In the genomic region with DNA sequence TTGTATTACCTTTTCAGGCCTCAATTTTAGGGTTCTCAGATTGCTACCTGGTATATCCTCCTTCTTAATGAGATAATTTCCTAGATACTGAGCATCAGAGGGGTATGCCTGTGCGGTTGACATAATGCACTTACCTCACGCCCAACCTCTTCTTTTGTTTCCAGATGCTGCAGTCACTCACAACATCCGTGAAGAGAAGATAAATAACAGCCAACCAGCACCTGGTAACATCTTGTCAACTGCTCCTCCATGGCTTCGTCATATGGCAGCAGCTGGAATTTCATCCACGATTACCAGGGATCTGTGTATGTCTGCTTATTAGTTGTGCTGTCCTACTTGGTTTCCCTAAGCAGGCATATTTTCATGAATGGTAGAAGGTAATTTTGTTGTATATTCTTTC, we compare ENCODE assay signal across 28 cellular contexts. TPM values are rescaled to one million over a fixed set of nuclear protein-coding genes. Genes with fewer than 3 reads are reported as not detected.
"Had no signal": no experiment of that assay in that cellular context is flagged by ENCODE, and none has a peak within 500 bp of the region (broad histone marks: within the 10 kb centered on the region; RNA-seq: fewer than 3 reads in every experiment).

No MANE protein-coding gene starts in this region.

- H3K27ac ChIP-seq: stomach, suprapubic skin, testis, thoracic aorta, thyroid gland, tibial artery, tibial nerve, transverse colon, upper lobe of left lung, upper lobe of right lung, uterus, vagina had no signal

- H3K36me3 ChIP-seq: stomach, suprapubic skin, thoracic aorta, thyroid gland, tibial artery, tibial nerve, transverse colon, upper lobe of left lung, upper lobe of right lung, uterus, vagina had no signal

- H3K27me3 ChIP-seq: stomach, suprapubic skin, testis, thyroid gland, tibial artery, transverse colon, upper lobe of left lung, upper lobe of right lung, uterus, vagina had no signal

- DNase-seq: stimulated activated CD4-positive, alpha-beta T cell treated with anti-CD3 and anti-CD28 coated beads, Interleukin-2, amount 100 ng/mL, for 48 hours; stimulated activated CD4-positive, alpha-beta T cell treated with anti-CD3 and anti-CD28 coated beads, Interleukin-4, amount 100 ng/mL, for 1 hour; stimulated activated CD4-positive, alpha-beta T cell treated with anti-CD3 and anti-CD28 coated beads, Interleukin-4, amount 100 ng/mL, for 24 hours; stimulated activated CD4-positive, alpha-beta T cell treated with anti-CD3 and anti-CD28 coated beads, Interleukin-4, amount 100 ng/mL, for 4 hours; stimulated activated CD8-positive, alpha-beta memory T cell treated with anti-CD3 and anti-CD28 coated beads, Interleukin-4, amount 100 ng/mL, for 48 hours; stimulated activated naive B cell treated with anti-CD40 and anti-IgM and Interleukin-4, amounts not matched to agents 10 μg/mL and 1 μg/mL and 100 μg/mL, for 72 hours; stimulated activated naive CD4-positive, alpha-beta T cell; stimulated activated naive CD4-positive, alpha-beta T cell treated with Interleukin-2 at 50 U/mL for 16 hours; stimulated activated naive CD8-positive, alpha-beta T cell treated with anti-CD3 and anti-CD28 coated beads, Interleukin-15, amount 100 ng/mL, for 72 hours; stimulated activated naive CD8-positive, alpha-beta T cell treated with anti-CD3 and anti-CD28 coated beads, Interleukin-15, Interleukin-2, amounts not matched to agents 100 U/mL and 50 U/mL, for 24 hours; stomach; substantia nigra; testis; thyroid gland; tibial artery; transverse colon; trophoblast cell; upper lobe of left lung; upper lobe of right lung; uterus had no signal

- H3K4me1 ChIP-seq: stomach, suprapubic skin, testis, thyroid gland, tibial artery, tibial nerve, transverse colon, upper lobe of left lung, upper lobe of right lung, uterus, vagina had no signal

- H3K4me3 ChIP-seq: stomach, suprapubic skin, testis, thoracic aorta, thyroid gland, tibial artery, tibial nerve, transverse colon, upper lobe of left lung, upper lobe of right lung, uterus, vagina had no signal

- H3K9me3 ChIP-seq: stomach, suprapubic skin, testis, thoracic aorta, thyroid gland, tibial artery, tibial nerve, transverse colon, upper lobe of left lung, upper lobe of right lung, uterus, vagina had no signal

RNA-seq across cellular contexts. Expression of a gene that starts 16.7 kb away (rescaled TPM):
- total RNA-seq: stomach, subcutaneous adipose tissue, suprapubic skin, temporal lobe, thoracic aorta, thyroid gland, tibial nerve, transverse colon, upper lobe of right lung, ureter, urinary bladder, uterus, vagina had no signal

RNA-seq across cellular contexts. Expression of a gene that starts 17.0 kb away (rescaled TPM):
- total RNA-seq: stomach, subcutaneous adipose tissue, suprapubic skin, temporal lobe, thoracic aorta, thyroid gland, tibial nerve, transverse colon, upper lobe of left lung, upper lobe of right lung, ureter, urinary bladder, uterus, vagina had no signal

RNA-seq across cellular contexts. Expression of a gene that starts 38.6 kb away (rescaled TPM):
- total RNA-seq: stomach, subcutaneous adipose tissue, suprapubic skin, temporal lobe, testis, thoracic aorta, thyroid gland, tibial nerve, transverse colon, upper lobe of left lung, upper lobe of right lung, ureter, urinary bladder, uterus, vagina had no signal

RNA-seq across cellular contexts. Expression of a gene that starts 55.9 kb away (rescaled TPM):
- total RNA-seq: stomach, subcutaneous adipose tissue, suprapubic skin, temporal lobe, thoracic aorta, thyroid gland, tibial nerve, transverse colon, upper lobe of left lung, upper lobe of right lung, ureter, urinary bladder, uterus, vagina had no signal
